8 cellular contexts compared by ENCODE assay signal in the genomic region with DNA sequence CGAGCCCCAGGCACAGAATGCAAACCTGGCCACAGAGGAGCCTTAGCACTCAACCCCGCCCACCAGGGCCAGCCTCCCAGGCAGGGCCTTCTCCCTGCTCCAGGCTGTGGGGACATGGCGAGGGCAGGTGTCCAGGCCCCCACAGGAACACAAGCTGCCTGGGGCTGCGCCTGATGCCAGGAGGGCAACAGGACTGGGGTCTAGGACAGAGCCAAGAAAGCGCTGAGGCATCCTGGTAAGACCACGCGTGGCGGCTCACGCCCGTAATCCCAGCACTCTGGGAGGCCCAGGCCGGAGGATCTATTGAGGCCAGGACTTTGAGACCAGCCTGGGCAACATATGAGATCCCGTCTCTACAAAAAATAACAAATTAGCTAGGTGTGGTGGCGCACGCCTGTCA.
"Had no signal": no experiment of that assay in that cellular context is flagged by ENCODE, and none has a peak within 500 bp of the region (broad histone marks: within the 10 kb centered on the region; RNA-seq: fewer than 3 reads in every experiment).

No MANE protein-coding gene starts in this region.

- H2AFZ ChIP-seq: GM23338 had no signal

- DNase-seq: H9, HCEC 1CT, HFFc6, IMR-90, KG1 had no signal

- H3K4me2 ChIP-seq: GM23338 had no signal

- ATAC-seq: GM23338, K562 had no signal

- H3K4me3 ChIP-seq: GM23338, K562 had no signal

- H3K27ac ChIP-seq: HL-60 had no signal
